In the genomic region with DNA sequence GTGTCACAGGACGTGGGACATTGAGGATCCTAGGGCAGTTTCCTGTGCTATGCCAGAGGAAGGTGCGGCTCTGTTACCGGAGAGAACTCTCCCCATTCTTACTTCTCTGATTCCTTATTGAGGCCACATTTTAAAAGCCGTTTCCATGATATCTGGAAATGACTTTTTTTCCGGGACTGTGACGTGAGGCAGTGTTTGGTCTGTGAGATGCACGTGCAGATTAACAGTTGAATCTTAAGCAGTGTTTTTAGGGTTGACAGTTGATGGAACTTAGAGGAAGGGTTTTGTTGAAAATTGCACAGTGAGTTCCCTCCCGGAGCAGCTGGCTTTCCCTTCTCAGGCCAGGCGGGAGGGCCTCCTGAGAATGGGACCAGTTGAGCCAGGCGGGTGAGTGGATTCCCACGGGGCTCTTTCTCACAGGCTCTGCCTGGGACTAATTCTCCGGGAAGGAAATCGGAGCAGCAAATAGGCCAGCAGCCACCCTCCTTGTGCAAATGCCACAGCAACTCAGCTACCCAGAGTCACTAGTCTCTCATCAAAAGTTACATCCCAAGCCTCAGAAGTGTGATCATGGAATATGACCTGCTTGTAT, we compare ENCODE assay signal across 1 cellular context.
TF ChIP-seq lines count a peak whose summit lies in the region.

No MANE protein-coding gene starts in this region.

TF ChIP-seq in HCT116, 20 proteins besides CTCF, POLR2A, EP300 and RAD21 (continued from another document):
- TF ChIP-seq, protein P1, sequence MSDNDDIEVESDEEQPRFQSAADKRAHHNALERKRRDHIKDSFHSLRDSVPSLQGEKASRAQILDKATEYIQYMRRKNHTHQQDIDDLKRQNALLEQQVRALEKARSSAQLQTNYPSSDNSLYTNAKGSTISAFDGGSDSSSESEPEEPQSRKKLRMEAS (IDR thresholded peaks at IDR 0.05), result no peak
- TF ChIP-seq, protein P2, sequence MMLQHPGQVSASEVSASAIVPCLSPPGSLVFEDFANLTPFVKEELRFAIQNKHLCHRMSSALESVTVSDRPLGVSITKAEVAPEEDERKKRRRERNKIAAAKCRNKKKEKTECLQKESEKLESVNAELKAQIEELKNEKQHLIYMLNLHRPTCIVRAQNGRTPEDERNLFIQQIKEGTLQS (IDR thresholded peaks at IDR 0.05), result no peak
- TF ChIP-seq CEBPB (IDR thresholded peaks at IDR 0.05; ENCODE audit: low read depth) (no peak), EZH2 (IDR thresholded peaks at IDR 0.05) (no peak), EZH2phosphoT487 (IDR thresholded peaks at IDR 0.05; ENCODE audit: borderline replicate concordance) (no peak), ELF1 (IDR thresholded peaks at IDR 0.05; ENCODE audit: borderline replicate concordance, low read depth) (no peak), CBX3 (IDR thresholded peaks at IDR 0.05; ENCODE audit: low read depth) (no peak), SP1 (IDR thresholded peaks at IDR 0.05; ENCODE audit: low read depth) (no peak), SIN3A (IDR thresholded peaks at IDR 0.05; ENCODE audit: low read depth) (no peak), POLR2AphosphoS5 (IDR thresholded peaks at IDR 0.05; ENCODE audit: low read depth, low read length) (no peak)
- TF ChIP-seq, protein P3, sequence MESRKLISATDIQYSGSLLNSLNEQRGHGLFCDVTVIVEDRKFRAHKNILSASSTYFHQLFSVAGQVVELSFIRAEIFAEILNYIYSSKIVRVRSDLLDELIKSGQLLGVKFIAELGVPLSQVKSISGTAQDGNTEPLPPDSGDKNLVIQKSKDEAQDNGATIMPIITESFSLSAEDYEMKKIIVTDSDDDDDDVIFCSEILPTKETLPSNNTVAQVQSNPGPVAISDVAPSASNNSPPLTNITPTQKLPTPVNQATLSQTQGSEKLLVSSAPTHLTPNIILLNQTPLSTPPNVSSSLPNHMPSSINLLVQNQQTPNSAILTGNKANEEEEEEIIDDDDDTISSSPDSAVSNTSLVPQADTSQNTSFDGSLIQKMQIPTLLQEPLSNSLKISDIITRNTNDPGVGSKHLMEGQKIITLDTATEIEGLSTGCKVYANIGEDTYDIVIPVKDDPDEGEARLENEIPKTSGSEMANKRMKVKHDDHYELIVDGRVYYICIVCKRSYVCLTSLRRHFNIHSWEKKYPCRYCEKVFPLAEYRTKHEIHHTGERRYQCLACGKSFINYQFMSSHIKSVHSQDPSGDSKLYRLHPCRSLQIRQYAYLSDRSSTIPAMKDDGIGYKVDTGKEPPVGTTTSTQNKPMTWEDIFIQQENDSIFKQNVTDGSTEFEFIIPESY (IDR thresholded peaks at IDR 0.05; ENCODE audit: extremely low read depth, insufficient replicate concordance, low read length), result no peak
